17 cellular contexts compared by ENCODE assay signal in the genomic region with DNA sequence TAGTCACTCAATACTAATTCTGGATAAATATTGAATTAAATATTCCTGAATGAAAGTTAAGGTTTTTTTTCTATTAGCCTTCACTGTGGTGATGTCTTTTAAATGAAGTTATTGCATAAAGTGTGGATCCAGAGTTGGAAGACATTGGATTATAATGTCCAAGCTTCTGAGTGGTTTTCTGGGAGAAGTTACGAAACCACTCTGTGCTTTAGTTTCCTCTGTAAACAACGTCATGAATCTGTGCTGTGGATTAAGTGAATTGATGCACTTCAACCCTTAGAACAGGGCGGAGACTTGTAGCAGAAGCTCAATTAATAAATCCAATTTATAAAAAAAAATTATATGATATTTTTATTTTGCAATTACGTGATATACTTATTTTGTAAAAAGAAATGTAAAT.
"Had no signal": no experiment of that assay in that cellular context is flagged by ENCODE, and none has a peak within 500 bp of the region (broad histone marks: within the 10 kb centered on the region; RNA-seq: fewer than 3 reads in every experiment).

No MANE protein-coding gene starts in this region.

- H3K4me1 ChIP-seq: prostate gland had no signal

- H3K27me3 ChIP-seq: ascending aorta, cardiac muscle cell, esophagus squamous epithelium, hepatocyte, right lobe of liver, upper lobe of right lung had no signal

- FAIRE-seq: colon had no signal

- H3K9me3 ChIP-seq: ascending aorta, esophagus squamous epithelium, prostate gland, right lobe of liver, upper lobe of right lung had no signal

- H3K4me3 ChIP-seq: ascending aorta, cardiac muscle cell, esophagus squamous epithelium, hepatocyte, prostate gland, right lobe of liver, SK-N-MC, upper lobe of right lung had no signal

- H3K36me3 ChIP-seq: ascending aorta, cardiac muscle cell, esophagus squamous epithelium, prostate gland, right lobe of liver, upper lobe of right lung had no signal

- DNase-seq: activated CD4-positive, alpha-beta T cell treated with anti-CD3 and anti-CD28 coated beads, Interleukin-2, amount 50 U/mL, for 1 hour; activated CD8-positive, alpha-beta memory T cell treated with anti-CD3 and anti-CD28 coated beads for 24 hours; activated naive CD8-positive, alpha-beta T cell treated with anti-CD3 and anti-CD28 coated beads for 36 hours; esophagus squamous epithelium; kidney; nephron progenitor cell; occipital lobe; right lobe of liver; stimulated activated CD4-positive, alpha-beta T cell treated with anti-CD3 and anti-CD28 coated beads, Interleukin-1b, Interleukin-23, amount 100 ng/mL, for 48 hours; stimulated activated naive CD8-positive, alpha-beta T cell treated with anti-CD3 and anti-CD28 coated beads, Interleukin-15, amount 100 ng/mL, for 72 hours; upper lobe of right lung had no signal

- H3K27ac ChIP-seq: ascending aorta, hepatocyte, prostate gland, right lobe of liver, SK-N-MC, upper lobe of right lung had no signal

- ATAC-seq: right lobe of liver, upper lobe of right lung had no signal
